In genomic region chr3:197450295-197450694, GRCh38 we compare ENCODE assay signal across 1 cellular context.
TF ChIP-seq lines count a peak whose summit lies in the region.

No MANE protein-coding gene starts in this region.

TF ChIP-seq in H1, 55 proteins besides CTCF, POLR2A, EP300 and RAD21:
- no peak for TF ChIP-seq CHD7 (IDR thresholded peaks at IDR 0.05; ENCODE audit: insufficient replicate concordance, low read length)
- no peak for TF ChIP-seq BACH1 (IDR thresholded peaks at IDR 0.05; ENCODE audit: low read length)
- TF ChIP-seq RNF2 (IDR thresholded peaks at IDR 0.05; ENCODE audit: borderline replicate concordance, low read depth, low read length, missing control alignments, poor library complexity, severe bottlenecking): no peak
- no peak for TF ChIP-seq CBX8 (IDR thresholded peaks at IDR 0.05; ENCODE audit: borderline replicate concordance, low read depth, low read length)
- no peak for TF ChIP-seq SIX5 (IDR thresholded peaks at IDR 0.05; ENCODE audit: low read depth, low read length)
- TF ChIP-seq NANOG (IDR thresholded peaks at IDR 0.05; ENCODE audit: insufficient read depth, low read depth, low read length, poor library complexity, severe bottlenecking): no peak
- no peak for TF ChIP-seq ATF3 (IDR thresholded peaks at IDR 0.05; ENCODE audit: insufficient read depth, low read depth, low read length)
- no peak for TF ChIP-seq HDAC6 (IDR thresholded peaks at IDR 0.05; ENCODE audit: low read depth, low read length)
- no peak for TF ChIP-seq MAX (IDR thresholded peaks at IDR 0.05)
- TF ChIP-seq RXRA (IDR thresholded peaks at IDR 0.05; ENCODE audit: insufficient read depth, low read depth, low read length): no peak
- no peak for TF ChIP-seq SP1 (IDR thresholded peaks at IDR 0.05; ENCODE audit: low read depth, low read length)
- no peak for TF ChIP-seq KDM1A (IDR thresholded peaks at IDR 0.05; ENCODE audit: borderline replicate concordance, low read length)
- TF ChIP-seq CREB1 (IDR thresholded peaks at IDR 0.05): no peak
- TF ChIP-seq CTBP2 (IDR thresholded peaks at IDR 0.05; ENCODE audit: borderline replicate concordance, insufficient read depth, insufficient read length, low read length): no peak
- TF ChIP-seq ATF2 (IDR thresholded peaks at IDR 0.05; ENCODE audit: low read length): no peak
- no peak for TF ChIP-seq CHD1 (IDR thresholded peaks at IDR 0.05; ENCODE audit: low read depth, low read length)
- TF ChIP-seq EGR1 (IDR thresholded peaks at IDR 0.05; ENCODE audit: borderline replicate concordance, low read depth, low read length): no peak
- no peak for TF ChIP-seq TAF7 (optimal IDR thresholded peaks at IDR 0.05; ENCODE audit: borderline replicate concordance, low read depth, low read length)
- TF ChIP-seq HDAC2 (IDR thresholded peaks at IDR 0.05; ENCODE audit: borderline replicate concordance in 1 of 2, low read depth in 2 of 2, low read length in 2 of 2): no peak
